8 cellular contexts compared by ENCODE assay signal in the genomic region with DNA sequence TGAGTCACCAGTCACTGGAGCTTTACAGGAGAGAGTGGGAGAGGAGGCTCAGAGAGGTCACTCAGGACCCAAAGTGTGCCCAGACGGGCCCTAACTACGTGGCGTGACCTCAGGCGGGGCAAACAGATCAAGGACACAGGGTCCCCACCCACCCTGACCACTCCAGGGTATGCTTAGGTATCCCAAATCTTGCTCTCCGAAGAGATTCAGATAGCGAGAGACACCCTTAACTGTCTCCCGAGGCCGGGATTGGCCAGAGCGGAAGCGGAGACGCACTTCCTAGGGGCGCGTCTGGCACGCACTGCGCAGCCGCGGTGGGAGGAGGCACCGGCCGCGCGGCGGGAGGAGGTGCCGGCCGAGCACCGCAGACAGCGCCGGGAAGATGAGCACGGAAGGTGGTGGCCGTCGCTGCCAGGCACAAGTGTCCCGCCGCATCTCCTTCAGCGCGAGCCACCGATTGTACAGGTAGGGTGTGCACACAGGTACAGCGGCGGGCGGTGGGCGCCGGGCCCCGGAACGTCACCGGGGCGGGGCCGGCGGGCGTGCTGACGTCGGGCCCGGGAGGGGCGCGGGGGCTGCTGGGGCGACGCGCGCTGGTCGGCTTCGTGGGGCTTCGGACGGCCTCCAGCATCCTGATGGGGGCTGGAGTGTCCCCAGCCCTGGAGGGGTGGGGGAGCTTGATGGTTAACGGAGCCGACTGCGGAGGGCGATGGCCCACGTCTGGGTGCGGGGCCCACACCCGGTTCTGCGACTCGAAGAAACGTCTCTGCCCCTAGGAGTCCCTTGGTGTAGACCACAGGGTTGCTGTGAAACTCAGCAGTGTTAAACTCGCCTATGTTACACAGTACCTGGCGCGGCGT. TPM values are rescaled to one million over a fixed set of nuclear protein-coding genes. Genes with fewer than 3 reads are reported as not detected.
DNase-seq lines count a peak whose midpoint lies in the region; ATAC-seq and TF ChIP-seq lines count a peak whose summit lies in the region.

Gene PTS (plus strand): TSS at position 367 of the 860 bp plus-strand sequence. CDS start 16 bp downstream, at position 383.

- TF ChIP-seq CTCF in epithelial cell of esophagus (IDR thresholded peaks at IDR 0.05; ENCODE audit: insufficient read depth, low read depth, low read length, missing control alignments) = no peak

- peak within 1 kb of the TSS; percentile 81 for H3K4me3 ChIP-seq in epithelial cell of esophagus (ENCODE audit: low read length)

- DNase-seq in DMS 273 treated with DMSO at 0.1 percent for 48 hours (lab: John Stamatoyannopoulos, UW) (peak; percentile 29), HuH-7 (ENCODE audit: low spot score) (peak; percentile 93), OCI-M2 (lab: John Stamatoyannopoulos, UW; ENCODE audit: unreplicated experiment) (peak; percentile 23), activated T-cell treated with anti-CD3 and anti-CD28 coated beads for 4 hours (peak; percentile 68), epithelial cell of esophagus (ENCODE audit: low read depth) (peak; percentile 87), mucosa of gallbladder (ENCODE audit: low spot score) (peak; percentile 87)
- DNase-seq in stimulated activated CD8-positive, alpha-beta memory T cell treated with anti-CD3 and anti-CD28 coated beads, Interleukin-4, amount 100 ng/mL, for 24 hours (ENCODE audit: low read depth) = peak; percentile 78

- ATAC-seq in GM21526 (IDR thresholded peaks at IDR 0.05; ENCODE audit: low FRiP score, unreplicated experiment) = peak; percentile 95

RNA-seq across cellular contexts. Expression of gene PTS, which starts in this region (rescaled TPM):
- 39.9 TPM for total RNA-seq in mucosa of gallbladder

Comparison
In these comparisons a context has a peak if more than half of its experiments do, and no peak if none do; other contexts are left out.
1. Peak in every context shown above with its lines: DNase-seq, ATAC-seq and H3K4me3 ChIP-seq.
2. DNase-seq: peak in every context shown above with its lines; median percentile 93 in HuH-7; 87 in epithelial cell of esophagus; 87 in mucosa of gallbladder; 78 in stimulated activated CD8-positive, alpha-beta memory T cell treated with anti-CD3 and anti-CD28 coated beads, Interleukin-4, amount 100 ng/mL, for 24 hours; 68 in activated T-cell treated with anti-CD3 and anti-CD28 coated beads for 4 hours; 29 in DMS 273 treated with DMSO at 0.1 percent for 48 hours; 23 in OCI-M2.